In genomic region chr2:73232471-73233153, GRCh38 we compare ENCODE assay signal across 8 cellular contexts. TPM values are rescaled to one million over a fixed set of nuclear protein-coding genes. Genes with fewer than 3 reads are reported as not detected.
DNase-seq lines count a peak whose midpoint lies in the region; ATAC-seq and TF ChIP-seq lines count a peak whose summit lies in the region.

No MANE protein-coding gene starts in this region.

- peaks cover 8% of the 10 kb centered on the region for H3K4me1 ChIP-seq in RWPE2 (ENCODE audit: insufficient read depth, poor library complexity, severe bottlenecking)
- H3K4me1 ChIP-seq in mucosa of stomach (ENCODE audit: control insufficient read depth, insufficient read depth, low read length): peaks cover 15% of the 10 kb centered on the region
- H3K4me1 ChIP-seq in uterus: peaks cover 0 to 9% of the 10 kb centered on the region in 2 donors

- DNase-seq in NCI-H1092 treated with DMSO at 0.1 percent for 48 hours (lab: John Stamatoyannopoulos, UW) (peak; percentile 10), NCI-H1092 (lab: John Stamatoyannopoulos, UW) (no peak), HFF-Myc (ENCODE audit: extremely low read depth, low read depth) (no peak), RWPE2 (ENCODE audit: low spot score) (no peak), coronary artery (ENCODE audit: low spot score) (peak; percentile 81), uterus (peak in 1 of 2 donors; percentile 31), NCI-H345 treated with DMSO at 0.1 percent for 48 hours (lab: John Stamatoyannopoulos, UW; ENCODE audit: unreplicated experiment) (no peak)

- TF ChIP-seq CTCF in HFF-Myc (IDR thresholded peaks at IDR 0.05; ENCODE audit: low read depth, low read length, missing control alignments): no peak
- no peak for TF ChIP-seq CTCF in RWPE2 (IDR thresholded peaks at IDR 0.05; ENCODE audit: poor library complexity, severe bottlenecking)
- no peak for TF ChIP-seq CTCF in coronary artery (IDR thresholded peaks at IDR 0.05)
- TF ChIP-seq CTCF in uterus (IDR thresholded peaks at IDR 0.05): no peak

- no peak for ATAC-seq in RWPE2 (ENCODE audit: low read depth)

- no peaks in the 10 kb centered on the region for H3K27me3 ChIP-seq in RWPE2 (ENCODE audit: insufficient read depth, poor library complexity, severe bottlenecking)
- H3K27me3 ChIP-seq in mucosa of stomach (ENCODE audit: control insufficient read depth, insufficient read depth, low read length): no peaks in the 10 kb centered on the region
- no peaks in the 10 kb centered on the region for H3K27me3 ChIP-seq in uterus

- H3K4me3 ChIP-seq in HFF-Myc (replicated peaks; ENCODE audit: low read depth, low read length) (peak overlapping the region; percentile 98), RWPE2 (ENCODE audit: severe bottlenecking) (peak overlapping the region; percentile 65), coronary artery (peak overlapping the region; percentile 92), mucosa of stomach (ENCODE audit: low read length) (peak overlapping the region; percentile 79), uterus (peak overlapping the region; percentile 61 to 98)

- no peak overlapping the region for H3K27ac ChIP-seq in RWPE2 (ENCODE audit: poor library complexity, severe bottlenecking)
- peak overlapping the region in 1 of 2 donors; percentile 97 for H3K27ac ChIP-seq in coronary artery
- peak overlapping the region; percentile 40 to 50 for H3K27ac ChIP-seq in uterus

- no peak for TF ChIP-seq POLR2A in uterus (IDR thresholded peaks at IDR 0.05)

- H3K36me3 ChIP-seq in RWPE2 (ENCODE audit: low read depth): peaks cover 7% of the 10 kb centered on the region; the same call in 1 of the 2 replicates
- peaks cover 9% of the 10 kb centered on the region for H3K36me3 ChIP-seq in mucosa of stomach (ENCODE audit: control insufficient read depth, insufficient read depth, low read length)
- no peaks in the 10 kb centered on the region for H3K36me3 ChIP-seq in uterus

- H3K9ac ChIP-seq in mucosa of stomach (ENCODE audit: low read length): peak overlapping the region; percentile 71

- intact Hi-C loops in uterus (cut with DNase I; ENCODE audit: low total_unique reads): no loop called here

- H3K9me3 ChIP-seq in RWPE2 (ENCODE audit: severe bottlenecking) (no peaks in the 10 kb centered on the region), mucosa of stomach (ENCODE audit: control insufficient read depth, low read length) (no peaks in the 10 kb centered on the region), uterus (no peaks in the 10 kb centered on the region)

RNA-seq across cellular contexts. Expression of gene PRADC1, which starts 0.4 kb away (rescaled TPM):
- 10 to 100 TPM in 2 of 4 donors, 1 to 10 TPM in 2; 2.3 to 11.8 (median 9.8) TPM for total RNA-seq in uterus

RNA-seq across cellular contexts. Expression of gene CCT7, which starts 1.5 kb away (rescaled TPM):
- 100 to 1,000 TPM; 118 to 269 (median 188) TPM for total RNA-seq in uterus

RNA-seq across cellular contexts. Expression of gene SMYD5, which starts 18.6 kb away (rescaled TPM):
- 10 to 100 TPM in 3 of 4 donors, 1 to 10 TPM in 1; 5.9 to 31.1 (median 22.7) TPM for total RNA-seq in uterus

RNA-seq across cellular contexts. Expression of gene NOTO, which starts 30.2 kb away (rescaled TPM):
- total RNA-seq in uterus: not detected

RNA-seq across cellular contexts. Expression of gene FBXO41, which starts 51.7 kb away (rescaled TPM):
- 1 to 10 TPM in 3 of 4 donors, under 1 TPM in 1; 0.29 to 5.6 (median 1.6) TPM for total RNA-seq in uterus

Comparison
In these comparisons a context has a peak if more than half of its experiments do, and no peak if none do; other contexts are left out.
1. DNase-seq: peak in NCI-H1092 treated with DMSO at 0.1 percent for 48 hours (single experiment) and coronary artery (single experiment); none in NCI-H1092 (single experiment), HFF-Myc (single experiment), RWPE2 (single experiment) and NCI-H345 treated with DMSO at 0.1 percent for 48 hours (single experiment).
2. Peak in every context shown above with its lines, with median percentiles within 50 percentile points of each other: H3K4me3 ChIP-seq.